ENCODE assay signal across 9 cellular contexts in genomic region chr17:18698473-18699103, GRCh38. TPM values are rescaled to one million over a fixed set of nuclear protein-coding genes. Genes with fewer than 3 reads are reported as not detected.
DNase-seq lines count a peak whose midpoint lies in the region; ATAC-seq and TF ChIP-seq lines count a peak whose summit lies in the region.
"Not testable (repeated sequence)": the region's sequence is repeated elsewhere in the genome, so short reads cannot be mapped to it uniquely, and the experiment has no call there.
"Had no signal": no experiment of that assay in that cellular context is flagged by ENCODE, and none has a peak within 500 bp of the region (broad histone marks: within the 10 kb centered on the region; RNA-seq: fewer than 3 reads in every experiment).

No MANE protein-coding gene starts in this region.

- ATAC-seq in PC-3, right cardiac atrium, gastrocnemius medialis: not testable (repeated sequence)

- not testable (repeated sequence) for BruUV-seq in PC-3 (replicated peaks; lab: Mats Ljungman, UMichigan)

- H3K36me3 Mint-ChIP-seq in activated T-helper 2 cell treated with anti-CD3 and anti-CD28 coated beads, Interferon-gamma antibody, Interleukin-2, Interleukin-4, amounts not matched to agents 10 μg/mL and 5 μg/mL and 100 μg/mL, durations not matched to agents 14 hours and 24 hours and 36 hours (ENCODE audit: low read depth): not testable (repeated sequence)

- not testable (repeated sequence) for TF ChIP-seq CTCF in GM12865 (IDR thresholded peaks at IDR 0.05; ENCODE audit: insufficient read depth, low read depth, low read length, missing control alignments); PC-3 (conservative IDR thresholded peaks at IDR 0.05; ENCODE audit: low read depth, low read length); gastrocnemius medialis (IDR thresholded peaks at IDR 0.05 in 4 of 5, conservative IDR thresholded peaks at IDR 0.05 in 1 of 5)

- H3K4me2 ChIP-seq in PC-3 (ENCODE audit: low read length): peak overlapping the region; percentile 74

- H3K9me3 ChIP-seq in PC-3 (ENCODE audit: low read length); duodenal mucosa (ENCODE audit: control insufficient read depth in 1 of 2, low read length in 2 of 2); right cardiac atrium (ENCODE audit: control insufficient read depth, low read length); mucosa of rectum (ENCODE audit: control insufficient read depth in 2 of 2, low read length in 2 of 2); gastrocnemius medialis: not testable (repeated sequence)

- intact Hi-C loops in PC-3 (cut with micrococcal nuclease); activated T-helper 2 cell treated with anti-CD3 and anti-CD28 coated beads, Interferon-gamma antibody, Interleukin-2, Interleukin-4, amounts not matched to agents 10 μg/mL and 5 μg/mL and 100 μg/mL, durations not matched to agents 14 hours and 24 hours and 36 hours (cut with micrococcal nuclease); right cardiac atrium (cut with DNase I); gastrocnemius medialis (cut with DNase I; ENCODE audit: low total_unique reads): not testable (repeated sequence)

- not testable (repeated sequence) for H3K27me3 Mint-ChIP-seq in activated T-helper 2 cell treated with anti-CD3 and anti-CD28 coated beads, Interferon-gamma antibody, Interleukin-2, Interleukin-4, amounts not matched to agents 10 μg/mL and 5 μg/mL and 100 μg/mL, durations not matched to agents 14 hours and 24 hours and 36 hours (ENCODE audit: low read depth)

- CTCF ChIA-PET in PC-3 (lab: Charles Lee): not testable (repeated sequence)

- H3K36me3 ChIP-seq in PC-3 (ENCODE audit: low read depth, low read length); duodenal mucosa (ENCODE audit: control insufficient read depth in 1 of 2, insufficient read depth in 2 of 2, low read length in 2 of 2); mucosa of rectum (ENCODE audit: control insufficient read depth in 2 of 2, insufficient read depth in 2 of 2, low read length in 2 of 2); gastrocnemius medialis: not testable (repeated sequence)

- POLR2A ChIA-PET in PC-3 (lab: Charles Lee; ENCODE audit: unreplicated experiment): not testable (repeated sequence)

- H3K9me3 Mint-ChIP-seq in activated T-helper 2 cell treated with anti-CD3 and anti-CD28 coated beads, Interferon-gamma antibody, Interleukin-2, Interleukin-4, amounts not matched to agents 10 μg/mL and 5 μg/mL and 100 μg/mL, durations not matched to agents 14 hours and 24 hours and 36 hours: not testable (repeated sequence)

- 54% methylated on average over 8 of the region's 8 CpGs for WGBS in right cardiac atrium

- not testable (repeated sequence) for H3K79me2 ChIP-seq in PC-3 (ENCODE audit: low read length)

- peak overlapping the region; percentile 73 for H3K4me3 ChIP-seq in GM12865 (ENCODE audit: low read depth, low read length)
- H3K4me3 ChIP-seq in PC-3 (ENCODE audit: low read length): peak overlapping the region; percentile 73
- H3K4me3 ChIP-seq in duodenal mucosa (ENCODE audit: low read depth in 1 of 2, low read length in 2 of 2): peak overlapping the region; percentile 69 to 72
- H3K4me3 ChIP-seq in right cardiac atrium (ENCODE audit: low read length): peak overlapping the region; percentile 84
- H3K4me3 ChIP-seq in mucosa of rectum (ENCODE audit: low read length in 2 of 2): peak overlapping the region; percentile 68 to 74
- H3K4me3 ChIP-seq in gastrocnemius medialis: peak overlapping the region; percentile 51 to 65 (median 58)

- H3K9me2 ChIP-seq in PC-3 (replicated peaks; ENCODE audit: low read length): not testable (repeated sequence)

- in situ Hi-C loops in gastrocnemius medialis (cut with MboI; ENCODE audit: low sequenced_read_pairs in 4 of 4): not testable (repeated sequence)

- not testable (repeated sequence) for H3K4me1 ChIP-seq in PC-3 (ENCODE audit: insufficient read depth, low read length); duodenal mucosa (ENCODE audit: control insufficient read depth in 1 of 2, insufficient read depth in 2 of 2, low read length in 2 of 2); right cardiac atrium (ENCODE audit: control insufficient read depth, insufficient read depth, low read length); mucosa of rectum (ENCODE audit: control insufficient read depth in 2 of 2, insufficient read depth in 2 of 2, low read length in 2 of 2); gastrocnemius medialis

- not testable (repeated sequence) for H3K27ac ChIP-seq in PC-3 (ENCODE audit: low read length); duodenal mucosa (ENCODE audit: low read depth, low read length); right cardiac atrium (ENCODE audit: low read length)
- H3K27ac ChIP-seq in mucosa of rectum (ENCODE audit: low read depth in 2 of 2, low read length in 2 of 2) (peak overlapping the region; percentile 22 to 23), gastrocnemius medialis (peak overlapping the region in 3 of 4 donors; percentile 72 to 84 (median 75))

- not testable (repeated sequence) for H4K20me1 ChIP-seq in PC-3 (ENCODE audit: low read length)

- H3K4me1 Mint-ChIP-seq in activated T-helper 2 cell treated with anti-CD3 and anti-CD28 coated beads, Interferon-gamma antibody, Interleukin-2, Interleukin-4, amounts not matched to agents 10 μg/mL and 5 μg/mL and 100 μg/mL, durations not matched to agents 14 hours and 24 hours and 36 hours (ENCODE audit: low read depth): not testable (repeated sequence)

- H3K27ac Mint-ChIP-seq in activated T-helper 2 cell treated with anti-CD3 and anti-CD28 coated beads, Interferon-gamma antibody, Interleukin-2, Interleukin-4, amounts not matched to agents 10 μg/mL and 5 μg/mL and 100 μg/mL, durations not matched to agents 14 hours and 24 hours and 36 hours: not testable (repeated sequence)

- H2AFZ ChIP-seq in PC-3 (ENCODE audit: low read length): peak overlapping the region; percentile 97

- DNase-seq in GM12865 (ENCODE audit: low read depth); PC-3; activated T-helper 2 cell treated with anti-CD3 and anti-CD28 coated beads, Interferon-gamma antibody, Interleukin-2, Interleukin-4, amounts not matched to agents 10 μg/mL and 5 μg/mL and 100 μg/mL, durations not matched to agents 14 hours and 24 hours and 36 hours (ENCODE audit: low spot score); right cardiac atrium; gastrocnemius medialis: not testable (repeated sequence)

- peak overlapping the region; percentile 83 for H3K4me3 Mint-ChIP-seq in activated T-helper 2 cell treated with anti-CD3 and anti-CD28 coated beads, Interferon-gamma antibody, Interleukin-2, Interleukin-4, amounts not matched to agents 10 μg/mL and 5 μg/mL and 100 μg/mL, durations not matched to agents 14 hours and 24 hours and 36 hours (ENCODE audit: low read depth)

- H3K27me3 ChIP-seq in PC-3 (ENCODE audit: low read length); duodenal mucosa (ENCODE audit: control insufficient read depth in 1 of 2, insufficient read depth in 2 of 2, low read length in 2 of 2); right cardiac atrium (ENCODE audit: control insufficient read depth, insufficient read depth); mucosa of rectum (ENCODE audit: control insufficient read depth in 2 of 2, insufficient read depth in 2 of 2, low read length in 2 of 2); gastrocnemius medialis: not testable (repeated sequence)

- H3F3A ChIP-seq in PC-3 (ENCODE audit: low read length, unreplicated experiment): not testable (repeated sequence)

- TF ChIP-seq POLR2A in gastrocnemius medialis (IDR thresholded peaks at IDR 0.05): not testable (repeated sequence)

- H3K9ac ChIP-seq in PC-3 (ENCODE audit: low read length) (peak overlapping the region; percentile 68), duodenal mucosa (ENCODE audit: low read depth in 1 of 2, low read length in 2 of 2) (peak overlapping the region; percentile 43 to 48), mucosa of rectum (ENCODE audit: low read depth in 1 of 2, low read length in 2 of 2) (peak overlapping the region; percentile 56 to 75)

RNA-seq across cellular contexts. Expression of gene FOXO3B, which starts 16.5 kb away (rescaled TPM):
- total RNA-seq in PC-3 (2014; rRNA removed): 3.5 and 4.4 TPM in 2 replicates
- total RNA-seq in activated T-helper 2 cell treated with anti-CD3 and anti-CD28 coated beads, Interferon-gamma antibody, Interleukin-2, Interleukin-4, amounts not matched to agents 10 μg/mL and 5 μg/mL and 100 μg/mL, durations not matched to agents 14 hours and 24 hours and 36 hours: 5.7 and 6.3 TPM in 2 replicates
- 1 to 10 TPM; 1.6 to 2.5 (median 2.0) TPM for total RNA-seq in right cardiac atrium
- 0.59 TPM for polyA plus RNA-seq in right cardiac atrium
- 10 to 100 TPM in 1 of 4 donors, 1 to 10 TPM in 3; 2.3 to 10.7 (median 4.8) TPM for total RNA-seq in gastrocnemius medialis

RNA-seq across cellular contexts. Expression of gene FBXW10, which starts 45.3 kb away (rescaled TPM):
- total RNA-seq in PC-3 (2014; rRNA removed) (0.15 TPM in 1 of 2 replicates, not detected in the other), right cardiac atrium (under 1 TPM; 0.14 to 0.26 (median 0.17) TPM), gastrocnemius medialis (under 1 TPM; 0.09 to 0.56 (median 0.41) TPM)
- not detected in 2 replicates for total RNA-seq in activated T-helper 2 cell treated with anti-CD3 and anti-CD28 coated beads, Interferon-gamma antibody, Interleukin-2, Interleukin-4, amounts not matched to agents 10 μg/mL and 5 μg/mL and 100 μg/mL, durations not matched to agents 14 hours and 24 hours and 36 hours
- polyA plus RNA-seq in right cardiac atrium: 0.11 TPM

RNA-seq across cellular contexts. Expression of gene TBC1D28, which starts 54.4 kb away (rescaled TPM):
- total RNA-seq in PC-3 (2014; rRNA removed) (not detected in 2 replicates), right cardiac atrium (not detected), gastrocnemius medialis (not detected)
- total RNA-seq in activated T-helper 2 cell treated with anti-CD3 and anti-CD28 coated beads, Interferon-gamma antibody, Interleukin-2, Interleukin-4, amounts not matched to agents 10 μg/mL and 5 μg/mL and 100 μg/mL, durations not matched to agents 14 hours and 24 hours and 36 hours: not detected in 2 replicates
- polyA plus RNA-seq in right cardiac atrium: not detected
- total RNA-seq: adrenal gland, foreskin keratinocyte had no signal
- polyA plus RNA-seq: adrenal gland, foreskin keratinocyte had no signal
